Comparison of ENCODE assay signal across 22 cellular contexts in genomic region chr5:177419045-177419444, GRCh38. TPM values are rescaled to one million over a fixed set of nuclear protein-coding genes. Genes with fewer than 3 reads are reported as not detected.
A peak's percentile ranks its signal among the peaks of the same experiment; 100 is the strongest.
DNase-seq lines count a peak whose midpoint lies in the region; ATAC-seq and TF ChIP-seq lines count a peak whose summit lies in the region.
"Had no signal": no experiment of that assay in that cellular context is flagged by ENCODE, and none has a peak within 500 bp of the region (broad histone marks: within the 10 kb centered on the region; RNA-seq: fewer than 3 reads in every experiment).

No MANE protein-coding gene starts in this region.

- peaks cover 5% of the 10 kb centered on the region for H3K4me1 Mint-ChIP-seq in activated T-helper 17 cell treated with anti-CD3 and anti-CD28 coated beads, Interleukin-2, amount 50 U/mL, for 72 hours

- H3K23ac ChIP-seq in mesenchymal stem cell (ENCODE audit: low read length in 2 of 2) = no peak overlapping the region

- H4K20me1 ChIP-seq in BLaER1 treated with 17β-estradiol and CSF1 and Interleukin-3, amounts not matched to agents 10 nM and 100 nM = no peaks in the 10 kb centered on the region

- no peak overlapping the region for H2BK15ac ChIP-seq in mesenchymal stem cell (ENCODE audit: low read depth, poor library complexity, severe bottlenecking)

- H3K9me3 ChIP-seq in BLaER1 treated with 17β-estradiol and CSF1 and Interleukin-3, amounts not matched to agents 10 nM and 100 nM (replicated peaks in 1 of 11) = no peaks in the 10 kb centered on the region
- H3K9me3 ChIP-seq in mesenchymal stem cell (ENCODE audit: control insufficient read depth, low read length) = no peaks in the 10 kb centered on the region
- H3K9me3 ChIP-seq: BE2C, gastrocnemius medialis, suprapubic skin had no signal

- no peak overlapping the region for H2BK120ac ChIP-seq in mesenchymal stem cell (ENCODE audit: low read depth, low read length)

- peak overlapping the region in 7 of 11 experiments; percentile 5 to 58 (median 29); a peak in 11 of 22 replicates for H3K4me2 ChIP-seq in BLaER1 treated with 17β-estradiol and CSF1 and Interleukin-3, amounts not matched to agents 10 nM and 100 nM
- H3K4me2 ChIP-seq in mesenchymal stem cell (ENCODE audit: low read length, poor library complexity, severe bottlenecking) = no peak overlapping the region

- no peak for ATAC-seq in activated T-helper 17 cell treated with anti-CD3 and anti-CD28 coated beads, Interleukin-2, amount 50 U/mL, for 72 hours (replicated peaks)
- ATAC-seq in HG02623 (IDR thresholded peaks at IDR 0.05; ENCODE audit: unreplicated experiment) (no peak), GM19023 (IDR thresholded peaks at IDR 0.05; ENCODE audit: unreplicated experiment) (no peak)
- ATAC-seq: activated T-cell treated with anti-CD3 and anti-CD28 coated beads, Interleukin-2, amount 50 U/mL, for 72 hours; gastrocnemius medialis; T-cell had no signal

- no peaks in the 10 kb centered on the region for H3K79me1 ChIP-seq in mesenchymal stem cell (replicated peaks; ENCODE audit: low read length, poor library complexity, severe bottlenecking)

- no peak overlapping the region; a peak in 1 of 22 replicates for H3K9ac ChIP-seq in BLaER1 treated with 17β-estradiol and CSF1 and Interleukin-3, amounts not matched to agents 10 nM and 100 nM
- no peak overlapping the region for H3K9ac ChIP-seq in mesenchymal stem cell (ENCODE audit: low read length)

- no peaks in the 10 kb centered on the region for H3K27me3 Mint-ChIP-seq in activated T-helper 17 cell treated with anti-CD3 and anti-CD28 coated beads, Interleukin-2, amount 50 U/mL, for 72 hours
- H3K27me3 Mint-ChIP-seq: activated naive CD8-positive, alpha-beta T cell treated with anti-CD3 and anti-CD28 coated beads, Interleukin-2, amount 10 ng/mL, durations not matched to agents 7 days and 5 days; T-cell had no signal

- H4K91ac ChIP-seq in mesenchymal stem cell (ENCODE audit: low read length) = no peak overlapping the region

- DNase-seq in LHCN-M2 (ENCODE audit: low read depth) (peak; percentile 70), cardiac fibroblast (ENCODE audit: low read depth in 2 of 2) (peak; percentile 64 to 77), mesenchymal stem cell (peak; percentile 79), ecto neural progenitor cell (ENCODE audit: low spot score) (no peak)
- DNase-seq: activated naive CD8-positive, alpha-beta T cell treated with anti-CD3 and anti-CD28 coated beads, Interleukin-2, amount 10 ng/mL, durations not matched to agents 7 days and 5 days; activated T-cell treated with anti-CD3 and anti-CD28 coated beads, Interleukin-2, amount 50 U/mL, for 72 hours; BE2C; central memory CD4-positive, alpha-beta T cell; endodermal cell; gastrocnemius medialis; NCI-H1694 treated with DMSO at 0.1 percent for 48 hours; stimulated activated CD4-positive, alpha-beta T cell treated with anti-CD3 and anti-CD28 coated beads, Interleukin-4, amount 100 ng/mL, for 4 hours; stimulated activated CD8-positive, alpha-beta memory T cell treated with anti-CD3 and anti-CD28 coated beads, Interleukin-4, amount 100 ng/mL, for 48 hours; T-cell had no signal

- H2AK5ac ChIP-seq in mesenchymal stem cell (ENCODE audit: low read length, severe bottlenecking) = no peak overlapping the region

- peak overlapping the region in 7 of 11 experiments; percentile 5 to 38 (median 26); a peak in 7 of 22 replicates for H3K27ac ChIP-seq in BLaER1 treated with 17β-estradiol and CSF1 and Interleukin-3, amounts not matched to agents 10 nM and 100 nM
- H3K27ac ChIP-seq in mesenchymal stem cell (ENCODE audit: low read length, poor library complexity, severe bottlenecking) = no peak overlapping the region
- H3K27ac ChIP-seq: gastrocnemius medialis, skin epidermis, suprapubic skin, VCaP had no signal

- no peak overlapping the region for H2AFZ ChIP-seq in mesenchymal stem cell (ENCODE audit: low read depth, low read length)

- H3K4me3 ChIP-seq in BLaER1 treated with 17β-estradiol and CSF1 and Interleukin-3, amounts not matched to agents 10 nM and 100 nM = no peak overlapping the region
- H3K4me3 ChIP-seq in cardiac fibroblast (replicated peaks in 1 of 2; ENCODE audit: low read depth in 2 of 2, low read length in 2 of 2) (no peak overlapping the region), mesenchymal stem cell (ENCODE audit: insufficient read depth in 1 of 2, low read depth in 1 of 2, low read length in 2 of 2) (peak overlapping the region in 1 of 2 experiments; percentile 16)
- H3K4me3 ChIP-seq: gastrocnemius medialis, skin epidermis, suprapubic skin had no signal

- H2BK5ac ChIP-seq in mesenchymal stem cell (ENCODE audit: low read depth, low read length, poor library complexity, severe bottlenecking) = no peak overlapping the region

- H3K14ac ChIP-seq in mesenchymal stem cell (ENCODE audit: low read length in 2 of 2) = no peak overlapping the region

- no peak overlapping the region for H3K4ac ChIP-seq in mesenchymal stem cell (ENCODE audit: low read depth in 1 of 2, low read length in 2 of 2)

- no peak overlapping the region for H4K8ac ChIP-seq in mesenchymal stem cell (ENCODE audit: low read length)

- no peak overlapping the region for H3K4me3 Mint-ChIP-seq in activated T-helper 17 cell treated with anti-CD3 and anti-CD28 coated beads, Interleukin-2, amount 50 U/mL, for 72 hours
- H3K4me3 Mint-ChIP-seq: activated naive CD8-positive, alpha-beta T cell treated with anti-CD3 and anti-CD28 coated beads, Interleukin-2, amount 10 ng/mL, durations not matched to agents 7 days and 5 days; activated T-cell treated with anti-CD3 and anti-CD28 coated beads, Interleukin-2, amount 50 U/mL, for 72 hours; endodermal cell; T-cell had no signal

- WGBS in mesenchymal stem cell = 91% methylated on average over 3 of the region's 3 CpGs

- no peak for TF ChIP-seq CTCF in cardiac fibroblast (IDR thresholded peaks at IDR 0.05; ENCODE audit: low read depth, low read length)

- no peak overlapping the region for H3K18ac ChIP-seq in mesenchymal stem cell (ENCODE audit: low read depth in 1 of 2, low read length in 2 of 2)

- peaks cover 4 to 27% (median 15%) of the 10 kb centered on the region in 10 experiments; a peak in 16 of 20 replicates for H3K4me1 ChIP-seq in BLaER1 treated with 17β-estradiol and CSF1 and Interleukin-3, amounts not matched to agents 10 nM and 100 nM
- H3K4me1 ChIP-seq in mesenchymal stem cell (ENCODE audit: control insufficient read depth, insufficient read depth, low read depth, low read length) = peaks cover 2% of the 10 kb centered on the region
- H3K4me1 ChIP-seq: BE2C, gastrocnemius medialis, suprapubic skin had no signal

- H2BK12ac ChIP-seq in mesenchymal stem cell (ENCODE audit: low read length in 2 of 2) = peak overlapping the region in 1 of 2 experiments; percentile 47

- H3K36me3 Mint-ChIP-seq in activated T-helper 17 cell treated with anti-CD3 and anti-CD28 coated beads, Interleukin-2, amount 50 U/mL, for 72 hours (ENCODE audit: low read depth) = no peaks in the 10 kb centered on the region
- H3K36me3 Mint-ChIP-seq: activated naive CD8-positive, alpha-beta T cell treated with anti-CD3 and anti-CD28 coated beads, Interleukin-2, amount 10 ng/mL, durations not matched to agents 7 days and 5 days; T-cell had no signal

- H3K27me3 ChIP-seq in BLaER1 treated with 17β-estradiol and CSF1 and Interleukin-3, amounts not matched to agents 10 nM and 100 nM = no peaks in the 10 kb centered on the region
- H3K27me3 ChIP-seq in mesenchymal stem cell (ENCODE audit: control insufficient read depth in 1 of 2, insufficient read depth in 1 of 2, low read length in 2 of 2) = peaks cover 0 to 6% of the 10 kb centered on the region in 2 experiments
- H3K27me3 ChIP-seq: BE2C, gastrocnemius medialis, suprapubic skin had no signal

- no peaks in the 10 kb centered on the region for H3K9me3 Mint-ChIP-seq in activated T-helper 17 cell treated with anti-CD3 and anti-CD28 coated beads, Interleukin-2, amount 50 U/mL, for 72 hours
- H3K9me3 Mint-ChIP-seq: activated naive CD8-positive, alpha-beta T cell treated with anti-CD3 and anti-CD28 coated beads, Interleukin-2, amount 10 ng/mL, durations not matched to agents 7 days and 5 days; activated T-cell treated with anti-CD3 and anti-CD28 coated beads, Interleukin-2, amount 50 U/mL, for 72 hours; endodermal cell; T-cell had no signal

- no peak overlapping the region for H3K27ac Mint-ChIP-seq in activated T-helper 17 cell treated with anti-CD3 and anti-CD28 coated beads, Interleukin-2, amount 50 U/mL, for 72 hours
- H3K27ac Mint-ChIP-seq: activated naive CD8-positive, alpha-beta T cell treated with anti-CD3 and anti-CD28 coated beads, Interleukin-2, amount 10 ng/mL, durations not matched to agents 7 days and 5 days; activated T-cell treated with anti-CD3 and anti-CD28 coated beads, Interleukin-2, amount 50 U/mL, for 72 hours; endodermal cell; T-cell had no signal

- no peaks in the 10 kb centered on the region for H3K36me3 ChIP-seq in BLaER1 treated with 17β-estradiol and CSF1 and Interleukin-3, amounts not matched to agents 10 nM and 100 nM
- no peaks in the 10 kb centered on the region for H3K36me3 ChIP-seq in mesenchymal stem cell (ENCODE audit: control insufficient read depth in 1 of 2, insufficient read depth in 2 of 2, low read depth in 1 of 2, low read length in 2 of 2)
- H3K36me3 ChIP-seq: BE2C, gastrocnemius medialis, suprapubic skin had no signal

RNA-seq across cellular contexts. Expression of gene GRK6, which starts 7.4 kb away (rescaled TPM):
- 23.8 TPM in 2 replicates for total RNA-seq in LHCN-M2 (2014; rRNA removed)
- 22.7 TPM for polyA plus RNA-seq in LHCN-M2 (2012)
- polyA plus RNA-seq in mesenchymal stem cell (2013, experiment 1 of 2) = 12.5 TPM
- polyA plus RNA-seq in mesenchymal stem cell (2013, experiment 2 of 2) = 13.0 TPM
- total RNA-seq in activated T-helper 17 cell treated with anti-CD3 and anti-CD28 coated beads, Interleukin-2, amount 50 U/mL, for 72 hours = 100 to 1,000 TPM; 108 to 130 TPM

RNA-seq across cellular contexts. Expression of gene F12, which starts 9.7 kb away (rescaled TPM):
- 3.1 and 3.6 TPM in 2 replicates for total RNA-seq in LHCN-M2 (2014; rRNA removed)
- polyA plus RNA-seq in LHCN-M2 (2012) = 1.6 TPM
- polyA plus RNA-seq in mesenchymal stem cell (2013, experiment 1 of 2) = 1.2 TPM
- polyA plus RNA-seq in mesenchymal stem cell (2013, experiment 2 of 2) = 1.3 TPM
- 1 to 10 TPM; 3.7 to 4.6 TPM for total RNA-seq in activated T-helper 17 cell treated with anti-CD3 and anti-CD28 coated beads, Interleukin-2, amount 50 U/mL, for 72 hours

RNA-seq across cellular contexts. Expression of gene PFN3, which starts 18.6 kb away (rescaled TPM):
- total RNA-seq in LHCN-M2 (2014; rRNA removed) = not detected in 2 replicates
- polyA plus RNA-seq in LHCN-M2 (2012) = not detected
- not detected for polyA plus RNA-seq in mesenchymal stem cell (2013, experiment 1 of 2)
- not detected for polyA plus RNA-seq in mesenchymal stem cell (2013, experiment 2 of 2)
- not detected for total RNA-seq in activated T-helper 17 cell treated with anti-CD3 and anti-CD28 coated beads, Interleukin-2, amount 50 U/mL, for 72 hours
- total RNA-seq: activated naive CD8-positive, alpha-beta T cell treated with anti-CD3 and anti-CD28 coated beads, Interleukin-2, amount 10 ng/mL, durations not matched to agents 7 days and 5 days; activated T-cell treated with anti-CD3 and anti-CD28 coated beads, Interleukin-2, amount 50 U/mL, for 72 hours; endodermal cell; gastrocnemius medialis; lower leg skin; suprapubic skin; T-cell had no signal

RNA-seq across cellular contexts. Expression of gene PRR7, which starts 27.6 kb away (rescaled TPM):
- total RNA-seq in LHCN-M2 (2014; rRNA removed) = 48.0 and 55.4 TPM in 2 replicates
- 15.5 TPM for polyA plus RNA-seq in LHCN-M2 (2012)
- 8.6 TPM for polyA plus RNA-seq in mesenchymal stem cell (2013, experiment 1 of 2)
- 7.8 TPM for polyA plus RNA-seq in mesenchymal stem cell (2013, experiment 2 of 2)
- total RNA-seq in activated T-helper 17 cell treated with anti-CD3 and anti-CD28 coated beads, Interleukin-2, amount 50 U/mL, for 72 hours = 10 to 100 TPM in 1 of 2 donors, 1 to 10 TPM in 1; 8.2 to 13.6 TPM

RNA-seq across cellular contexts. Expression of gene SLC34A1, which starts 34.8 kb away (rescaled TPM):
- total RNA-seq in LHCN-M2 (2014; rRNA removed) = not detected in 2 replicates
- polyA plus RNA-seq in LHCN-M2 (2012) = not detected
- not detected for polyA plus RNA-seq in mesenchymal stem cell (2013, experiment 1 of 2)
- not detected for polyA plus RNA-seq in mesenchymal stem cell (2013, experiment 2 of 2)
- total RNA-seq in activated T-helper 17 cell treated with anti-CD3 and anti-CD28 coated beads, Interleukin-2, amount 50 U/mL, for 72 hours = 1 to 10 TPM in 1 of 2 donors, under 1 TPM in 1; 0.56 to 1.1 TPM
- total RNA-seq: endodermal cell, gastrocnemius medialis had no signal
